ENCODE assay signal across 17 cellular contexts in the genomic region with DNA sequence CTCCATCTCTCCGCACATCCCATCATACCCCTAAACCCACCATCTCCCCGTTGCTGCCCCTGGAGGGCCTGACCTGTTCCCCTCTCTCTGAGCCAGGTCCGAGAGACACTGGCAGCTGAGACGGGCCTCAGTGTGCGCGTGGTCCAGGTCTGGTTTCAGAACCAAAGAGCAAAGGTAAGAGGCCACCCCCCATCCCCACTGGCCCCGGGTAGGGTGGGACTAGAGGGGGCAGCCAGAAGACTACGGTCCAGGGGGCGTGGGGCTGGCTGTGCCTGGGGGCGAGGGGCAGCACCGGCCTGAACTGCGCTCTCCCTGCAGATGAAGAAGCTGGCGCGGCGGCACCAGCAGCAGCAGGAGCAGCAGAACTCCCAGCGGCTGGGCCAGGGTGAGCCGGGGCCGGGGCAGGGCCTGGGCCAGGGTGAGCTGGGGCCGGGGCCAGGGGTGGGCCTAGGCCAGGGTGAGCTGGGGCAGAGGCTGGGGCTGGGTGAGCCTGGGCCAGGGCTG.
"Had no signal": no experiment of that assay in that cellular context is flagged by ENCODE, and none has a peak within 500 bp of the region (broad histone marks: within the 10 kb centered on the region; RNA-seq: fewer than 3 reads in every experiment).

No MANE protein-coding gene starts in this region.

- H3K9me3 ChIP-seq: body of pancreas, SJCRH30, upper lobe of left lung had no signal

- H3K4me3 Mint-ChIP-seq: activated CD8-positive, alpha-beta T cell treated with anti-CD3 and anti-CD28 coated beads, Interleukin-2, amount 10 ng/mL, durations not matched to agents 7 days and 5 days; activated naive CD4-positive, alpha-beta T cell treated with anti-CD3 and anti-CD28 coated beads, Interleukin-2, amount 50 U/mL, for 24 hours; immature natural killer cell; neural crest cell had no signal

- H3K27ac ChIP-seq: body of pancreas, parathyroid adenoma, SJCRH30, upper lobe of left lung had no signal

- H3K9me3 Mint-ChIP-seq: activated naive CD4-positive, alpha-beta T cell treated with anti-CD3 and anti-CD28 coated beads, Interleukin-2, amount 50 U/mL, for 24 hours; activated T-helper 2 cell treated with anti-CD3 and anti-CD28 coated beads, Interferon-gamma antibody, Interleukin-2, Interleukin-4, amounts not matched to agents 10 μg/mL and 5 μg/mL and 100 μg/mL, durations not matched to agents 14 hours and 24 hours and 36 hours; immature natural killer cell; neural crest cell had no signal

- H3K4me1 ChIP-seq: body of pancreas, parathyroid adenoma, SJCRH30, upper lobe of left lung had no signal

- DNase-seq: activated CD4-positive, alpha-beta T cell treated with anti-CD3 and anti-CD28 coated beads for 4 hours; activated CD8-positive, alpha-beta T cell treated with anti-CD3 and anti-CD28 coated beads, Interleukin-2, amount 10 ng/mL, durations not matched to agents 7 days and 5 days; glutamatergic neuron; immature natural killer cell; mesendoderm; stimulated activated naive CD4-positive, alpha-beta T cell treated with Interleukin-2 at 50 U/mL for 16 hours; T1000; upper lobe of left lung had no signal

- H3K4me1 Mint-ChIP-seq: activated naive CD4-positive, alpha-beta T cell treated with anti-CD3 and anti-CD28 coated beads, Interleukin-2, amount 50 U/mL, for 24 hours had no signal

- H3K4me3 ChIP-seq: body of pancreas, SJCRH30, upper lobe of left lung had no signal

- H3K9ac ChIP-seq: parathyroid adenoma had no signal

- ATAC-seq: activated CD8-positive, alpha-beta T cell treated with anti-CD3 and anti-CD28 coated beads, Interleukin-2, amount 10 ng/mL, durations not matched to agents 7 days and 5 days; body of pancreas; esophagus mucosa; left lobe of liver had no signal

- FAIRE-seq: endometrium had no signal

- H3K36me3 ChIP-seq: upper lobe of left lung had no signal

- H3K36me3 Mint-ChIP-seq: activated naive CD4-positive, alpha-beta T cell treated with anti-CD3 and anti-CD28 coated beads, Interleukin-2, amount 50 U/mL, for 24 hours; immature natural killer cell had no signal

- H3K27me3 ChIP-seq: body of pancreas, SJCRH30 had no signal

- H3K27ac Mint-ChIP-seq: activated CD8-positive, alpha-beta T cell treated with anti-CD3 and anti-CD28 coated beads, Interleukin-2, amount 10 ng/mL, durations not matched to agents 7 days and 5 days; activated naive CD4-positive, alpha-beta T cell treated with anti-CD3 and anti-CD28 coated beads, Interleukin-2, amount 50 U/mL, for 24 hours; activated T-helper 2 cell treated with anti-CD3 and anti-CD28 coated beads, Interferon-gamma antibody, Interleukin-2, Interleukin-4, amounts not matched to agents 10 μg/mL and 5 μg/mL and 100 μg/mL, durations not matched to agents 14 hours and 24 hours and 36 hours; immature natural killer cell had no signal
